In the genomic region with DNA sequence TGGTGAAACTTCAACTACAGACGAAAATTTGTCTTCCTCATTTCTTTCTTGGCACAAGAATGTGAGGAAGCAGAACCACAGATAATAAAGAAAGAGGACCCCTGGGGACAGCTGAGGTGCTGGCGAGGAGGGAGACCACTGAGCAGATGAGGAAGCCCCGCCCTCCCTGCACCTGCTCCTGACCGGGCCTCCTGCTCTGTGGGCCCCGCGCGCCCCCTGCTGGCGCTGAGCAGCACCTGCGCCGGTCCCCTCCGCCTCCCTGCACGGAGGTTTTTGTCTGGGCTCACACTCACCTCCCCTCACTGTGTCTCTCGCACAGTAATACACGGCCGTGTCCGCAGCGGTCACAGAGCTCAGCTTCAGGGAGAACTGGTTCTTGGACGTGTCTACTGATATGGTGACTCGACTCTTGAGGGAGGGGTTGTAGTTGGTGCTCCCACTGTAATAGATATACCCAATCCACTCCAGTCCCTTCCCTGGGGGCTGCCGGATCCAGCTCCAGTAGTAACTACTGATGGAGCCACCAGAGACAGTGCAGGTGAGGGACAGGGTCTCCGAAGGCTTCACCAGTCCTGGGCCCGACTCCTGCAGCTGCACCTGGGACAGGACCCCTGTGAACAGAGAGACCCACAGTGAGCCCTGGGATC, we compare ENCODE assay signal across 8 cellular contexts.
A peak's percentile ranks its signal among the peaks of the same experiment; 100 is the strongest.
DNase-seq lines count a peak whose midpoint lies in the region; TF ChIP-seq lines count a peak whose summit lies in the region.
"Not testable (repeated sequence)": the region's sequence is repeated elsewhere in the genome, so short reads cannot be mapped to it uniquely, and the experiment has no call there.

No MANE protein-coding gene starts in this region.

- H3K9me3 ChIP-seq in SJCRH30 (replicated peaks), result not testable (repeated sequence)

- not testable (repeated sequence) for H3K27ac Mint-ChIP-seq in CD14-positive monocyte; MCF 10A (ENCODE audit: low read depth, unreplicated experiment)

- H3K27me3 Mint-ChIP-seq in CD14-positive monocyte (ENCODE audit: low read depth in 3 of 3), result not testable (repeated sequence)
- H3K27me3 Mint-ChIP-seq in MCF 10A (ENCODE audit: insufficient read depth, unreplicated experiment), result peaks cover 79% of the 10 kb centered on the region

- POLR2A ChIA-PET in MCF 10A (lab: Yijun Ruan, JAX), result not testable (repeated sequence)

- H3K4me1 ChIP-seq in SJCRH30, result not testable (repeated sequence)

- H3K27me3 ChIP-seq in SJCRH30, result not testable (repeated sequence)

- H3K4me1 Mint-ChIP-seq in CD14-positive monocyte; MCF 10A (ENCODE audit: insufficient read depth, unreplicated experiment): not testable (repeated sequence)

- not testable (repeated sequence) for H3K36me3 Mint-ChIP-seq in CD14-positive monocyte; MCF 10A (ENCODE audit: insufficient read depth, unreplicated experiment)

- H3K36me3 ChIP-seq in SJCRH30, result not testable (repeated sequence)

- BruUV-seq in MCF 10A (replicated peaks; lab: Mats Ljungman, UMichigan), result not testable (repeated sequence)

- intact Hi-C loops in CD14-positive monocyte (cut with micrococcal nuclease); MCF 10A (cut with micrococcal nuclease): not testable (repeated sequence)

- H3K4me3 Mint-ChIP-seq in CD14-positive monocyte; MCF 10A (ENCODE audit: unreplicated experiment): not testable (repeated sequence)

- H3K9me3 Mint-ChIP-seq in CD14-positive monocyte; MCF 10A (ENCODE audit: unreplicated experiment): not testable (repeated sequence)

- TF ChIP-seq CTCF in CD14-positive monocyte (IDR thresholded peaks at IDR 0.05) (peak; percentile 81), MCF 10A (IDR thresholded peaks at IDR 0.05; ENCODE audit: unreplicated experiment) (peak; percentile 88)

- CTCF ChIA-PET in MCF 10A (lab: Yijun Ruan, JAX), result interaction anchor here (0.6 to 0.7 kb wide), 2 partner anchors 160 to 333 kb away, joined by 3 read pairs; no protein-coding TSS in a partner anchor

- not testable (repeated sequence) for DNase-seq in CD14-positive monocyte (ENCODE audit: low spot score)
- DNase-seq in GM19240 (ENCODE audit: insufficient read length, low spot score), result peak; percentile 30
- DNase-seq in NCI-H1436 (lab: John Stamatoyannopoulos, UW), result peak; percentile 78
- DNase-seq in SJCRH30, result peak; percentile 44 to 50
- DNase-seq in activated CD8-positive, alpha-beta memory T cell treated with anti-CD3 and anti-CD28 coated beads for 1 hour (ENCODE audit: extremely low read depth in 1 of 2, low read depth in 1 of 2), result peak; percentile 50 to 59
- peak; percentile 49 for DNase-seq in MCF 10A (ENCODE audit: unreplicated experiment)
- DNase-seq in midbrain (lab: John Stamatoyannopoulos, UW), result peak; percentile 5
- peak; percentile 13 to 65 for DNase-seq in stimulated activated CD8-positive, alpha-beta memory T cell treated with anti-CD3 and anti-CD28 coated beads, Interleukin-15, amount 100 ng/mL, for 4 hours (ENCODE audit: low read depth in 2 of 2)

- not testable (repeated sequence) for H3K27ac ChIP-seq in SJCRH30

- not testable (repeated sequence) for H3K4me3 ChIP-seq in SJCRH30
